Comparison of ENCODE assay signal across 10 cellular contexts in genomic region chr22:35230839-35231584, GRCh38. TPM values are rescaled to one million over a fixed set of nuclear protein-coding genes. Genes with fewer than 3 reads are reported as not detected.
DNase-seq lines count a peak whose midpoint lies in the region; ATAC-seq and TF ChIP-seq lines count a peak whose summit lies in the region.
"Had no signal": no experiment of that assay in that cellular context is flagged by ENCODE, and none has a peak within 500 bp of the region (broad histone marks: within the 10 kb centered on the region; RNA-seq: fewer than 3 reads in every experiment).

No MANE protein-coding gene starts in this region.

- H3K27ac ChIP-seq in A673 (ENCODE audit: low read depth, low read length, poor library complexity, severe bottlenecking) = no peak overlapping the region
- H3K27ac ChIP-seq in body of pancreas = no peak overlapping the region
- no peak overlapping the region for H3K27ac ChIP-seq in stomach
- H3K27ac ChIP-seq: gastrocnemius medialis had no signal

- peaks cover 27% of the 10 kb centered on the region for H3K27me3 ChIP-seq in A673 (replicated peaks; ENCODE audit: insufficient read depth, low read depth, low read length, poor library complexity)
- H3K27me3 ChIP-seq in body of pancreas = no peaks in the 10 kb centered on the region
- H3K27me3 ChIP-seq in stomach = peaks cover 0 to 57% (median 5%) of the 10 kb centered on the region in 3 donors

- POLR2A ChIA-PET in A673 (lab: Charles Lee; ENCODE audit: low non-redundant PET) = no interaction called here
- POLR2A ChIA-PET in WTC11 (lab: Charles Lee) = no interaction called here

- ATAC-seq in WTC11 = peak; percentile 29
- ATAC-seq in body of pancreas = no peak
- ATAC-seq in GM19324 (IDR thresholded peaks at IDR 0.05; ENCODE audit: low FRiP score, unreplicated experiment) = no peak
- ATAC-seq: gastrocnemius medialis had no signal

- TF ChIP-seq POLR2A in body of pancreas (IDR thresholded peaks at IDR 0.05) (no peak), stomach (IDR thresholded peaks at IDR 0.05) (no peak)

- H3K4me3 ChIP-seq in A673 (ENCODE audit: low read depth, low read length, poor library complexity, severe bottlenecking) = peak overlapping the region; percentile 34
- peak overlapping the region; percentile 64 for H3K4me3 ChIP-seq in GM12864 (ENCODE audit: low read depth, low read length)
- no peak overlapping the region for H3K4me3 ChIP-seq in body of pancreas
- no peak overlapping the region for H3K4me3 ChIP-seq in stomach
- H3K4me3 ChIP-seq: gastrocnemius medialis had no signal

- no peak for TF ChIP-seq EP300 in stomach (IDR thresholded peaks at IDR 0.05)

- H3K4me1 Mint-ChIP-seq in WTC11 = peaks cover 33% of the 10 kb centered on the region

- WGBS in body of pancreas, 2 donors = 30 to 33% methylated on average over 16 of the region's 16 CpGs
- WGBS in stomach, 5 donors = 33 to 43% (median 38%) methylated on average over 16 of the region's 16 CpGs

- H3K36me3 ChIP-seq in A673 (ENCODE audit: insufficient read depth, low read length, poor library complexity, severe bottlenecking) = no peaks in the 10 kb centered on the region
- no peaks in the 10 kb centered on the region for H3K36me3 ChIP-seq in body of pancreas (replicated peaks in 1 of 2; ENCODE audit: insufficient read depth in 1 of 2, low read depth in 2 of 2)
- H3K36me3 ChIP-seq in stomach = no peaks in the 10 kb centered on the region
- H3K36me3 ChIP-seq: gastrocnemius medialis had no signal

- DNase-seq in A673 (ENCODE audit: low spot score) (peak; percentile 55), GM12864 (ENCODE audit: low read depth) (peak; percentile 30), NCI-H2227 (lab: John Stamatoyannopoulos, UW; ENCODE audit: unreplicated experiment) (peak; percentile 37), WTC11 (ENCODE audit: low spot score) (no peak), body of pancreas (no peak), stomach (no peak), kidney glomerular epithelial cell (lab: John Stamatoyannopoulos, UW) (no peak)
- DNase-seq: gastrocnemius medialis had no signal

- H3K4me1 ChIP-seq in A673 (ENCODE audit: insufficient read depth, low read length, poor library complexity, severe bottlenecking) = peaks cover 4% of the 10 kb centered on the region
- peaks cover 3% of the 10 kb centered on the region for H3K4me1 ChIP-seq in body of pancreas
- no peaks in the 10 kb centered on the region for H3K4me1 ChIP-seq in stomach
- H3K4me1 ChIP-seq: gastrocnemius medialis had no signal

- TF ChIP-seq CTCF in A673 (conservative IDR thresholded peaks at IDR 0.05; ENCODE audit: low read depth, low read length) (no peak), GM12864 (IDR thresholded peaks at IDR 0.05; ENCODE audit: low read depth, low read length, missing control alignments) (no peak), WTC11 (IDR thresholded peaks at IDR 0.05) (no peak), body of pancreas (IDR thresholded peaks at IDR 0.05) (no peak), stomach (IDR thresholded peaks at IDR 0.05) (no peak)

- CTCF ChIA-PET in A673 (lab: Charles Lee) = interaction anchor here (0.6 to 1.4 kb wide), 9 partner anchors 9 to 319 kb away, joined by 3 to 12 read pairs (median 5); no protein-coding TSS in a partner anchor
- CTCF ChIA-PET in WTC11 (lab: Charles Lee) = interaction anchor here (0.6 to 2.6 kb wide), 73 partner anchors 9 to 1306 kb away, joined by 3 to 72 read pairs (median 5); partner anchors contain the start of genes HMGXB4 and TOM1

- no peak overlapping the region for H3K4me3 Mint-ChIP-seq in WTC11
- H3K4me3 Mint-ChIP-seq: brain had no signal

- intact Hi-C loops in A673 (cut with micrococcal nuclease; ENCODE audit: unreplicated experiment) (loop anchor here (2.0 kb wide), 1 partner anchor 76 kb away; no protein-coding TSS in a partner anchor), body of pancreas (cut with DNase I) (no loop called here), stomach (cut with DNase I; ENCODE audit: low total_unique reads) (no loop called here)

- no peaks in the 10 kb centered on the region for H3K36me3 Mint-ChIP-seq in WTC11
- H3K36me3 Mint-ChIP-seq: brain had no signal

- H3K9me3 Mint-ChIP-seq in WTC11 = peaks cover 7% of the 10 kb centered on the region

- H3K27me3 Mint-ChIP-seq in WTC11 (ENCODE audit: low read depth) = peaks cover 14% of the 10 kb centered on the region

- BruUV-seq in A673 (replicated peaks; lab: Mats Ljungman, UMichigan) = no TSS peak

- H3K27ac Mint-ChIP-seq in WTC11 = no peak overlapping the region

- H3K9me3 ChIP-seq in A673 (ENCODE audit: low read depth, low read length, poor library complexity, severe bottlenecking) (no peaks in the 10 kb centered on the region), body of pancreas (no peaks in the 10 kb centered on the region), stomach (peaks cover 0 to 6% (median 0%) of the 10 kb centered on the region in 4 donors)
- H3K9me3 ChIP-seq: gastrocnemius medialis had no signal

TF ChIP-seq in WTC11, 78 proteins besides CTCF, POLR2A, EP300 and RAD21 (continues in another document):
- TF ChIP-seq ZNF138 (CRISPR knock-in tag; conservative IDR thresholded peaks at IDR 0.05) (no peak), EMX1 (CRISPR knock-in tag; IDR thresholded peaks at IDR 0.05) (no peak), ESRRA (CRISPR knock-in tag; IDR thresholded peaks at IDR 0.05; ENCODE audit: borderline replicate concordance) (no peak), ZNF263 (CRISPR knock-in tag; IDR thresholded peaks at IDR 0.05; ENCODE audit: low read depth) (no peak), SMAD3 (CRISPR knock-in tag; IDR thresholded peaks at IDR 0.05; ENCODE audit: borderline replicate concordance) (no peak), MYBL2 (CRISPR knock-in tag; IDR thresholded peaks at IDR 0.05) (no peak), ZBTB21 (CRISPR knock-in tag; IDR thresholded peaks at IDR 0.05; ENCODE audit: borderline replicate concordance) (no peak), ZNF219 (CRISPR knock-in tag; IDR thresholded peaks at IDR 0.05; ENCODE audit: borderline replicate concordance) (no peak)
- TF ChIP-seq, protein P1, sequence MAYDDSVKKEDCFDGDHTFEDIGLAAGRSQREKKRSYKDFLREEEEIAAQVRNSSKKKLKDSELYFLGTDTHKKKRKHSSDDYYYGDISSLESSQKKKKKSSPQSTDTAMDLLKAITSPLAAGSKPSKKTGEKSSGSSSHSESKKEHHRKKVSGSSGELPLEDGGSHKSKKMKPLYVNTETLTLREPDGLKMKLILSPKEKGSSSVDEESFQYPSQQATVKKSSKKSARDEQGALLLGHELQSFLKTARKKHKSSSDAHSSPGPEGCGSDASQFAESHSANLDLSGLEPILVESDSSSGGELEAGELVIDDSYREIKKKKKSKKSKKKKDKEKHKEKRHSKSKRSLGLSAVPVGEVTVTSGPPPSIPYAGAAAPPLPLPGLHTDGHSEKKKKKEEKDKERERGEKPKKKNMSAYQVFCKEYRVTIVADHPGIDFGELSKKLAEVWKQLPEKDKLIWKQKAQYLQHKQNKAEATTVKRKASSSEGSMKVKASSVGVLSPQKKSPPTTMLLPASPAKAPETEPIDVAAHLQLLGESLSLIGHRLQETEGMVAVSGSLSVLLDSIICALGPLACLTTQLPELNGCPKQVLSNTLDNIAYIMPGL (CRISPR knock-in tag; IDR thresholded peaks at IDR 0.05) = no peak
- TF ChIP-seq, protein P2, sequence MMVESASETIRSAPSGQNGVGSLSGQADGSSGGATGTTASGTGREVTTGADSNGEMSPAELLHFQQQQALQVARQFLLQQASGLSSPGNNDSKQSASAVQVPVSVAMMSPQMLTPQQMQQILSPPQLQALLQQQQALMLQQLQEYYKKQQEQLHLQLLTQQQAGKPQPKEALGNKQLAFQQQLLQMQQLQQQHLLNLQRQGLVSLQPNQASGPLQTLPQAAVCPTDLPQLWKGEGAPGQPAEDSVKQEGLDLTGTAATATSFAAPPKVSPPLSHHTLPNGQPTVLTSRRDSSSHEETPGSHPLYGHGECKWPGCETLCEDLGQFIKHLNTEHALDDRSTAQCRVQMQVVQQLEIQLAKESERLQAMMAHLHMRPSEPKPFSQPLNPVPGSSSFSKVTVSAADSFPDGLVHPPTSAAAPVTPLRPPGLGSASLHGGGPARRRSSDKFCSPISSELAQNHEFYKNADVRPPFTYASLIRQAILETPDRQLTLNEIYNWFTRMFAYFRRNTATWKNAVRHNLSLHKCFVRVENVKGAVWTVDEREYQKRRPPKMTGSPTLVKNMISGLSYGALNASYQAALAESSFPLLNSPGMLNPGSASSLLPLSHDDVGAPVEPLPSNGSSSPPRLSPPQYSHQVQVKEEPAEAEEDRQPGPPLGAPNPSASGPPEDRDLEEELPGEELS (CRISPR knock-in tag; IDR thresholded peaks at IDR 0.05) = no peak
- TF ChIP-seq, protein P3, sequence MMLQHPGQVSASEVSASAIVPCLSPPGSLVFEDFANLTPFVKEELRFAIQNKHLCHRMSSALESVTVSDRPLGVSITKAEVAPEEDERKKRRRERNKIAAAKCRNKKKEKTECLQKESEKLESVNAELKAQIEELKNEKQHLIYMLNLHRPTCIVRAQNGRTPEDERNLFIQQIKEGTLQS (CRISPR knock-in tag; conservative IDR thresholded peaks at IDR 0.05) = no peak

RNA-seq across cellular contexts. Expression of gene HMGXB4, which starts 26.3 kb away (rescaled TPM):
- total RNA-seq in A673 (2021) (49.2 and 52.7 TPM in 2 replicates), WTC11 (2021) (34.6 to 42.1 TPM (median 36.8 TPM) in 3 replicates), body of pancreas (10 to 100 TPM in 1 of 2 donors, 1 to 10 TPM in 1; 8.2 to 13.0 TPM), stomach (10 to 100 TPM; 13.3 to 31.0 (median 17.9) TPM)
- polyA plus RNA-seq in stomach = 1 to 10 TPM; 4.8 to 8.6 (median 5.9) TPM

Comparison
In these comparisons a context has a peak if more than half of its experiments do, and no peak if none do; other contexts are left out.
1. DNase-seq: peak in A673 (single experiment), GM12864 (single experiment) and NCI-H2227 (single experiment); none in WTC11 (single experiment), body of pancreas (0 of 4), stomach (single experiment) and kidney glomerular epithelial cell (single experiment).
2. H3K4me3 ChIP-seq: peak in A673 (single experiment) and GM12864 (single experiment); none in body of pancreas (0 of 2) and stomach (0 of 4).